8 cellular contexts compared by ENCODE assay signal in the genomic region with DNA sequence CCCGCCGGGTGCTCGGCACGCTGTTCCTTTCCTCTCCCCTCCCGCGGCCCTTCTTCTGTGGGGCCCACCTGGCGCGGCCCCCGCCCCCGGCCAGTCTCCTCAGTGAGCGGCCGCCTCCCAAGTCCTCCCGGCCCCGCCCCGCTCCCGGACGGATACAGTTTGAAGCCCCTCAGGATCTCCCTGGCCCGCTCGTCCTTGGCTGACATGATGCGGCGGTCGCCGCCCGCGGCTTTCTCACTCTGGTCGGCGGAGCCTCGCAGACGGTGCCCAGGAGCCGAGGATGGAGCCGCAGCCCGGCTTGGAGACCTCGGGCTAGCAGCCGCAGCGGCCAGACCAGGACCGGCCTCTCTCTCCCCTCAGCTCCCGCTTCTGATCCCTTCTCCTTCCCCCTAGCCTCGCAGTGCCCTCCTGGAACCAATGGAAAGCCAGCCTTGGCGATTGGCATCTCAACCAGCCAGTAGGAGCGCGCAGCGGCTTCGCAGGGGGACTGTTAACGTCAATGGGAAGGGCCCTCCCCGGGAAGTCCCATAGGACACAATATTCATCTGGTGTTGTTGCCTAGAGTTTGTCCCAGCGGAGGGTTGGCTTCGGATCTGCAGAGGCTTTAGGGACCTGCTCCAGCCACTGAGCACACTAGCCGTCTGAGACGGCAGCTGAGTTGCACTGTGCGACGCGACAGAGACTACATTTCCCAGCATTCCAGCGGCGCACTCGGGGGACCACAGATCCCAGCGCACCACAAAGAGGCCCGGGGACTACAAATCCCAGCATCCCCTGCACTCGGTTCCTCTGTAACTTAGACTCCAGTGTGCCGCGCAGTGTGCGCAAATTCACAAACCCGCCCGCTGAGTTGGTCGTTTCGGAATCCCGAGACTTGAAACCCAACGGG. TPM values are rescaled to one million over a fixed set of nuclear protein-coding genes. Genes with fewer than 3 reads are reported as not detected.
DNase-seq lines count a peak whose midpoint lies in the region; ATAC-seq and TF ChIP-seq lines count a peak whose summit lies in the region.

A gene (minus strand): TSS at position 374 of the 889 bp plus-strand sequence. CDS start 168 bp downstream, at position 206.

- POLR2A ChIA-PET in HEK293T (lab: Yijun Ruan, JAX): interaction anchor here (0.6 to 1.3 kb wide), 4 partner anchors 36 to 139 kb away, joined by 3 to 4 read pairs (median 3); a partner anchor contains a TSS

- peak within 1 kb of the TSS; percentile 70 for H3K27ac Mint-ChIP-seq in neural progenitor cell

- H3K27me3 Mint-ChIP-seq in neural progenitor cell (ENCODE audit: insufficient read depth, low read depth): peaks cover 4% of the 10 kb centered on the region

- in situ Hi-C loops in SK-MEL-5 (cut with HindIII; ENCODE audit: low pct_unique_long_range_greater_than_20kb, low sequenced_read_pairs): no loop called here

- peaks cover 8% of the 10 kb centered on the region for H3K4me1 ChIP-seq in foreskin keratinocyte
- H3K4me1 ChIP-seq in neural progenitor cell: peaks cover 22% of the 10 kb centered on the region

- no peaks in the 10 kb centered on the region for H3K9me3 Mint-ChIP-seq in neural progenitor cell

- H3K27ac ChIP-seq in foreskin keratinocyte (peak within 1 kb of the TSS; percentile 68), neural progenitor cell (no peak within 1 kb of the TSS)

- peak within 1 kb of the TSS; percentile 91 for H3K4me2 ChIP-seq in neural progenitor cell

- peak within 1 kb of the TSS; percentile 94 for H2AFZ ChIP-seq in neural progenitor cell (replicated peaks)

- no peaks in the 10 kb centered on the region for H3K9me3 ChIP-seq in neural progenitor cell (ENCODE audit: low read depth)

- peak within 1 kb of the TSS; percentile 80 for H3K4me3 ChIP-seq in neural progenitor cell

- peak; percentile 95 for ATAC-seq in foreskin keratinocyte

- CTCF ChIA-PET in HEK293T (lab: Yijun Ruan, JAX): interaction anchor here (1.2 kb wide), 1 partner anchor 67 kb away, joined by 3 read pairs; no protein-coding TSS in a partner anchor

- H3K4me1 Mint-ChIP-seq in neural progenitor cell: peaks cover 39% of the 10 kb centered on the region

- peaks cover 18% of the 10 kb centered on the region for H3F3A ChIP-seq in neural progenitor cell (ENCODE audit: low read depth)

- H3K4me3 Mint-ChIP-seq in neural progenitor cell: peak within 1 kb of the TSS; percentile 95

- peak within 1 kb of the TSS; percentile 34 for H3K9ac ChIP-seq in neural progenitor cell

- peaks cover 83% of the 10 kb centered on the region for H3K79me2 ChIP-seq in neural progenitor cell (ENCODE audit: low read depth)

- H4K20me1 ChIP-seq in neural progenitor cell (ENCODE audit: low read depth): peaks cover 35% of the 10 kb centered on the region

- peak; percentile 83 for DNase-seq in GF-D8 (lab: John Stamatoyannopoulos, UW)
- peak; percentile 94 for DNase-seq in HEK293T (ENCODE audit: extremely low spot score)
- peak; percentile 97 for DNase-seq in MV-4-11 (lab: John Stamatoyannopoulos, UW)
- DNase-seq in SK-MEL-5 (ENCODE audit: low read depth, low spot score): peak; percentile 97
- DNase-seq in activated naive CD4-positive, alpha-beta T cell treated with Interleukin-2 at 50 U/mL for 16 hours: peak; percentile 98
- DNase-seq in foreskin keratinocyte: peak; percentile 98 to 99
- peak; percentile 96 for DNase-seq in neural progenitor cell (ENCODE audit: low spot score)
- peak; percentile 98 for DNase-seq in stromal cell of bone marrow (ENCODE audit: low read depth)

- TF ChIP-seq CTCF in foreskin keratinocyte (conservative IDR thresholded peaks at IDR 0.05) (no peak), neural progenitor cell (IDR thresholded peaks at IDR 0.05) (no peak)

- H3K36me3 Mint-ChIP-seq in neural progenitor cell: peaks cover 2% of the 10 kb centered on the region

- no peaks in the 10 kb centered on the region for H3K27me3 ChIP-seq in foreskin keratinocyte
- H3K27me3 ChIP-seq in neural progenitor cell: no peaks in the 10 kb centered on the region

- no peaks in the 10 kb centered on the region for H3K36me3 ChIP-seq in neural progenitor cell

TF ChIP-seq in HEK293T, 16 proteins besides CTCF, POLR2A, EP300 and RAD21:
- TF ChIP-seq ZNF384 (IDR thresholded peaks at IDR 0.05) (no peak), L3MBTL2 (conservative IDR thresholded peaks at IDR 0.05) (peak; percentile 18; the same call in 1 of the 2 replicates), CTBP1 (IDR thresholded peaks at IDR 0.05; ENCODE audit: borderline replicate concordance) (no peak), SUZ12 (IDR thresholded peaks at IDR 0.05) (peak; percentile 80), ARNT (IDR thresholded peaks at IDR 0.05) (no peak), FOXA1 (IDR thresholded peaks at IDR 0.05) (no peak), FOXM1 (IDR thresholded peaks at IDR 0.05; ENCODE audit: borderline replicate concordance) (peak; percentile 43; the same call in 1 of the 2 replicates), ELF4 (IDR thresholded peaks at IDR 0.05) (peak; percentile 78)
- TF ChIP-seq, protein P1, sequence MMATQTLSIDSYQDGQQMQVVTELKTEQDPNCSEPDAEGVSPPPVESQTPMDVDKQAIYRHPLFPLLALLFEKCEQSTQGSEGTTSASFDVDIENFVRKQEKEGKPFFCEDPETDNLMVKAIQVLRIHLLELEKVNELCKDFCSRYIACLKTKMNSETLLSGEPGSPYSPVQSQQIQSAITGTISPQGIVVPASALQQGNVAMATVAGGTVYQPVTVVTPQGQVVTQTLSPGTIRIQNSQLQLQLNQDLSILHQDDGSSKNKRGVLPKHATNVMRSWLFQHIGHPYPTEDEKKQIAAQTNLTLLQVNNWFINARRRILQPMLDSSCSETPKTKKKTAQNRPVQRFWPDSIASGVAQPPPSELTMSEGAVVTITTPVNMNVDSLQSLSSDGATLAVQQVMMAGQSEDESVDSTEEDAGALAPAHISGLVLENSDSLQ (IDR thresholded peaks at IDR 0.05): peak; percentile 99
TF ChIP-seq in HEK293T: peak in this region for 5.

RNA-seq across cellular contexts. Expression of the gene that starts here (rescaled TPM):
- total RNA-seq in SK-MEL-5 (2014; rRNA removed; shearing (Covaris generic)): 37.7 and 43.6 TPM in 2 replicates
- 39.5 and 49.7 TPM in 2 replicates for polyA plus RNA-seq in SK-MEL-5 (2015; cell fraction: cytosol; rRNA removed)
- 5.6 and 15.9 TPM in 2 replicates for polyA plus RNA-seq in SK-MEL-5 (2015; cell fraction: nucleus; rRNA removed)
- total RNA-seq in foreskin keratinocyte (25.7 and 26.1 TPM in 2 replicates), neural progenitor cell (ENCODE audit: low replicate concordance) (44.1 and 52.6 TPM in 2 replicates)
- 28.4 and 32.1 TPM in 2 replicates for polyA plus RNA-seq in foreskin keratinocyte
